ENCODE assay signal across 1 cellular context in genomic region chr1:85578321-85579295, GRCh38.
TF ChIP-seq lines count a peak whose summit lies in the region.

No MANE protein-coding gene starts in this region.

TF ChIP-seq in WTC11, 78 proteins besides CTCF, POLR2A, EP300 and RAD21 (continued from another document):
- no peak for TF ChIP-seq E2F5 (CRISPR knock-in tag; IDR thresholded peaks at IDR 0.05)
